Comparison of ENCODE assay signal across 1 cellular context in the genomic region with DNA sequence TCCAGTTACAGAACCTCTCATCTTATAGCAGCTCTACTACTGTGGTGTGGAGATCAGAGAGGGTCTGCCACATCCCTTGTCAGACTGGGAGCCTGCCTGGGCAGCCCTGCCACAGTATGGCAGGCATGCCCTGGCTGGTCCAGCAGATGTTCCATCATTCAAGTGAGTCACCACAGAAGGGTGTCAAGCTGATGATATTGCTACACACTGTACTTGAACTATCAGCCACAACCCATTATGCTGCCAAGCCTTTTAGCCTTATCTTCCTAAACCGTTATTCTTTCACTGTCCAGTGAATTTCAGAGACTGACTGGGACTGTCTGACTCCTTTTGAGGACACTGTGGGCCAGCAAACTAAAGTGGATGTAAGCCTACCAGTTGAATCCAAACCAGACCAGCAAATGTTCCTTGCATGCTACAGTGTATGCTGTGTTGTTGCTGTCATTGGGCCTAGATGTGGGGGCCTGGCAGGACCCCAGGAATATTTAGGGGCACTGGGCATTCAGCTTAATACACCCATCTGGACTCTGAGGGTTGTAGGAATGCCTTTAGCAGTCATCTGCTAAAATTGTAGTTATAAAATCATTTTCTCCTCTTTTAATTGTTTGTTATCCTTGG.
A peak's percentile ranks its signal among the peaks of the same experiment; 100 is the strongest.
TF ChIP-seq lines count a peak whose summit lies in the region.

No MANE protein-coding gene starts in this region.

TF ChIP-seq in GM12878, 131 proteins besides CTCF, POLR2A, EP300 and RAD21 (continued from another document):
- no peak for TF ChIP-seq ZBTB11 (CRISPR knock-in tag; IDR thresholded peaks at IDR 0.05)
- peak in 1 of 2 experiments; percentile 33; a peak in 1 of 4 replicates for TF ChIP-seq IKZF2 (IDR thresholded peaks at IDR 0.05)
- no peak for TF ChIP-seq ZNF217 (IDR thresholded peaks at IDR 0.05)
- TF ChIP-seq IKZF1 (conservative IDR thresholded peaks at IDR 0.05) = peak; percentile 33; the same call in 1 of the 2 replicates
- TF ChIP-seq, protein P1, sequence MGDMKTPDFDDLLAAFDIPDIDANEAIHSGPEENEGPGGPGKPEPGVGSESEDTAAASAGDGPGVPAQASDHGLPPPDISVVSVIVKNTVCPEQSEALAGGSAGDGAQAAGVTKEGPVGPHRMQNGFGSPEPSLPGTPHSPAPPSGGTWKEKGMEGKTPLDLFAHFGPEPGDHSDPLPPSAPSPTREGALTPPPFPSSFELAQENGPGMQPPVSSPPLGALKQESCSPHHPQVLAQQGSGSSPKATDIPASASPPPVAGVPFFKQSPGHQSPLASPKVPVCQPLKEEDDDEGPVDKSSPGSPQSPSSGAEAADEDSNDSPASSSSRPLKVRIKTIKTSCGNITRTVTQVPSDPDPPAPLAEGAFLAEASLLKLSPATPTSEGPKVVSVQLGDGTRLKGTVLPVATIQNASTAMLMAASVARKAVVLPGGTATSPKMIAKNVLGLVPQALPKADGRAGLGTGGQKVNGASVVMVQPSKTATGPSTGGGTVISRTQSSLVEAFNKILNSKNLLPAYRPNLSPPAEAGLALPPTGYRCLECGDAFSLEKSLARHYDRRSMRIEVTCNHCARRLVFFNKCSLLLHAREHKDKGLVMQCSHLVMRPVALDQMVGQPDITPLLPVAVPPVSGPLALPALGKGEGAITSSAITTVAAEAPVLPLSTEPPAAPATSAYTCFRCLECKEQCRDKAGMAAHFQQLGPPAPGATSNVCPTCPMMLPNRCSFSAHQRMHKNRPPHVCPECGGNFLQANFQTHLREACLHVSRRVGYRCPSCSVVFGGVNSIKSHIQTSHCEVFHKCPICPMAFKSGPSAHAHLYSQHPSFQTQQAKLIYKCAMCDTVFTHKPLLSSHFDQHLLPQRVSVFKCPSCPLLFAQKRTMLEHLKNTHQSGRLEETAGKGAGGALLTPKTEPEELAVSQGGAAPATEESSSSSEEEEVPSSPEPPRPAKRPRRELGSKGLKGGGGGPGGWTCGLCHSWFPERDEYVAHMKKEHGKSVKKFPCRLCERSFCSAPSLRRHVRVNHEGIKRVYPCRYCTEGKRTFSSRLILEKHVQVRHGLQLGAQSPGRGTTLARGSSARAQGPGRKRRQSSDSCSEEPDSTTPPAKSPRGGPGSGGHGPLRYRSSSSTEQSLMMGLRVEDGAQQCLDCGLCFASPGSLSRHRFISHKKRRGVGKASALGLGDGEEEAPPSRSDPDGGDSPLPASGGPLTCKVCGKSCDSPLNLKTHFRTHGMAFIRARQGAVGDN (IDR thresholded peaks at IDR 0.05) = 0 out of 2 replicates have a peak, but pooled peaks have one; percentile 41
- no peak for TF ChIP-seq POLR2AphosphoS2 (IDR thresholded peaks at IDR 0.05; ENCODE audit: low read depth, low read length)
- peak; percentile 41; the same call in 1 of the 2 replicates for TF ChIP-seq RUNX3 (IDR thresholded peaks at IDR 0.05; ENCODE audit: low read length)
